ENCODE assay signal across 18 cellular contexts in the genomic region with DNA sequence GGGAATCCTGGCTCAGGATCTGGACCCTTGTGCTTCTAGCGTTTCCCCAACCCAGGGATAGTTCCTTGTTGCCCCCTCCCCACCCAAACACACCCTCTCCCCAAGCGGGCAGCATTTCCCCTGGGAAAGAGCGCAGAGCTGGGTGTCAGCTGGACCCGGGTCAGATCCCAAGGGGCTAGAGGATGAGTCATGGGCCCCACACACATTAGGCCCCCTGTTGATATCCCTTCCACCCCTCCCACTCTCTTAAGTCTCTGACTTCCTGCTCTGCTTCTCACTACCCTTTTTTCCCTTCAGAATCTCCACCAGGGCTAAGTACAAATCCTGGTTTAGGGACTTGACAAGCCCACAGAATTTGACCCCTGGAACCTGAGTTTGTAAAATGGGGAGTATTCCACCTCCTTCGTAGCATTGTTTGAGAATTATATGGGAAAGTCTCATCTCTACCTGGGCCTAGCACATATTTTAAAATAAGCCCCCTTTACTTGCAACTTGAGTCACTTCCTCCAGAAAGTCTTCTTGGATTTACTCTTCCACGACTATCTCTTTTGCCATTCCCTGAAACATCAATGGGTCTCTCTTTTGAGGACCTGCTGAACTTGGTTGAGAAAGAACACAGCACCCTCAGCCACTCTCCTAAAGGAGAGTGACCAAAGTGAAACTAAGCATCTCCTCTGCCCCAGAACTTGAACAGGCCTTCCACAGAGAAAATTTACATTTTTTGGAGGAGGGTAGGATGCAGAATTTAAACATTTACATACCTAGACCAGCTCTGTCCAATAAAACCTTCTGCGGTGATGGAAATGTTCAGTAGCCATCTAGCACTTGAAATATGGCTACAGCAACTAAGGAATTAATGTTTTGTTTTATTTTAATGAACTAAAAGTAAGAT. TPM values are rescaled to one million over a fixed set of nuclear protein-coding genes. Genes with fewer than 3 reads are reported as not detected.
DNase-seq lines count a peak whose midpoint lies in the region; ATAC-seq, FAIRE-seq and TF ChIP-seq lines count a peak whose summit lies in the region.
"Had no signal": no experiment of that assay in that cellular context is flagged by ENCODE, and none has a peak within 500 bp of the region (broad histone marks: within the 10 kb centered on the region; RNA-seq: fewer than 3 reads in every experiment).

No MANE protein-coding gene starts in this region.

- no peak for TF ChIP-seq CTCF in NB4 (IDR thresholded peaks at IDR 0.05; ENCODE audit: low read depth, low read length)
- no peak for TF ChIP-seq CTCF in endodermal cell (conservative IDR thresholded peaks at IDR 0.05)
- no peak for TF ChIP-seq CTCF in spleen (IDR thresholded peaks at IDR 0.05 in 8 of 11, conservative IDR thresholded peaks at IDR 0.05 in 3 of 11)

- H3K36me3 ChIP-seq in endodermal cell (ENCODE audit: control insufficient read depth, insufficient read depth, low read length) (peaks cover 62% of the 10 kb centered on the region), spleen (peaks cover 0 to 4% (median 0%) of the 10 kb centered on the region in 6 donors)

- TF ChIP-seq POLR2A in NB4 (IDR thresholded peaks at IDR 0.05; ENCODE audit: extremely low read depth, insufficient read length), result no peak
- no peak for TF ChIP-seq POLR2A in spleen (IDR thresholded peaks at IDR 0.05)

- intact Hi-C loops in spleen (cut with DNase I; ENCODE audit: low total_unique reads), result no loop called here

- H3K36me3 Mint-ChIP-seq in endodermal cell (ENCODE audit: low read depth), result peaks cover 43% of the 10 kb centered on the region
- H3K36me3 Mint-ChIP-seq in activated CD4-positive, alpha-beta memory T cell treated with anti-CD3 and anti-CD28 coated beads, Interleukin-2, amount 10 ng/mL, durations not matched to agents 7 days and 5 days (ENCODE audit: low read depth), result no peaks in the 10 kb centered on the region
- H3K36me3 Mint-ChIP-seq: CD4-positive, alpha-beta memory T cell; T-cell had no signal

- peaks cover 35% of the 10 kb centered on the region for H3K4me1 Mint-ChIP-seq in endodermal cell
- peaks cover 8% of the 10 kb centered on the region for H3K4me1 Mint-ChIP-seq in activated CD4-positive, alpha-beta memory T cell treated with anti-CD3 and anti-CD28 coated beads, Interleukin-2, amount 10 ng/mL, durations not matched to agents 7 days and 5 days

- no peak for ATAC-seq in HG03457 (IDR thresholded peaks at IDR 0.05; ENCODE audit: unreplicated experiment)
- ATAC-seq: body of pancreas, HCT116, T-cell had no signal

- POLR2A ChIA-PET in activated CD4-positive, alpha-beta memory T cell treated with anti-CD3 and anti-CD28 coated beads, Interleukin-2, amount 10 ng/mL, durations not matched to agents 7 days and 5 days (lab: Charles Lee), result no interaction called here

- H3K9me3 ChIP-seq in endodermal cell (ENCODE audit: control insufficient read depth, low read length) (no peaks in the 10 kb centered on the region), spleen (no peaks in the 10 kb centered on the region)
- H3K9me3 ChIP-seq: body of pancreas had no signal

- peak; percentile 51 for FAIRE-seq in GM18507 (lab: Jason Lieb, UNC)
- FAIRE-seq: endometrium had no signal

- peak overlapping the region; percentile 44 for H3K27ac Mint-ChIP-seq in endodermal cell
- no peak overlapping the region for H3K27ac Mint-ChIP-seq in activated CD4-positive, alpha-beta memory T cell treated with anti-CD3 and anti-CD28 coated beads, Interleukin-2, amount 10 ng/mL, durations not matched to agents 7 days and 5 days
- H3K27ac Mint-ChIP-seq: T-cell had no signal

- H3K27me3 Mint-ChIP-seq in endodermal cell (ENCODE audit: insufficient read depth), result no peaks in the 10 kb centered on the region
- peaks cover 31% of the 10 kb centered on the region for H3K27me3 Mint-ChIP-seq in activated CD4-positive, alpha-beta memory T cell treated with anti-CD3 and anti-CD28 coated beads, Interleukin-2, amount 10 ng/mL, durations not matched to agents 7 days and 5 days

- peak overlapping the region; percentile 8 for H3K4me3 Mint-ChIP-seq in endodermal cell
- no peak overlapping the region for H3K4me3 Mint-ChIP-seq in activated CD4-positive, alpha-beta memory T cell treated with anti-CD3 and anti-CD28 coated beads, Interleukin-2, amount 10 ng/mL, durations not matched to agents 7 days and 5 days
- H3K4me3 Mint-ChIP-seq: CD4-positive, alpha-beta memory T cell; T-cell had no signal

- peaks cover 12% of the 10 kb centered on the region for H3K4me1 ChIP-seq in endodermal cell (ENCODE audit: control insufficient read depth, insufficient read depth, low read length)
- H3K4me1 ChIP-seq in spleen, result peaks cover 13 to 53% (median 34%) of the 10 kb centered on the region in 6 donors

- CTCF ChIA-PET in activated CD4-positive, alpha-beta memory T cell treated with anti-CD3 and anti-CD28 coated beads, Interleukin-2, amount 10 ng/mL, durations not matched to agents 7 days and 5 days (lab: Charles Lee), result no interaction called here

- H3K4me3 ChIP-seq in NB4 (ENCODE audit: low read depth, low read length) (no peak overlapping the region), endodermal cell (ENCODE audit: low read length) (no peak overlapping the region), spleen (no peak overlapping the region)
- H3K4me3 ChIP-seq: body of pancreas, PC-9 had no signal

- DNase-seq in GM18507 (ENCODE audit: extremely low spot score, insufficient read length, low read depth) (peak; percentile 28), NB4 (ENCODE audit: low read depth) (peak; percentile 93), endodermal cell (peak; percentile 74), spleen (peak; percentile 46), NCI-H510A (lab: John Stamatoyannopoulos, UW) (no peak)
- no peak for DNase-seq in activated CD4-positive, alpha-beta memory T cell treated with anti-CD3 and anti-CD28 coated beads, Interleukin-2, amount 10 ng/mL, durations not matched to agents 7 days and 5 days
- DNase-seq: activated CD4-positive, alpha-beta T cell treated with anti-CD3 and anti-CD28 coated beads for 4 hours; body of pancreas; CD4-positive, alpha-beta memory T cell; EL; NCI-H2171; PC-9; stimulated activated CD4-positive, alpha-beta T cell treated with anti-CD3 and anti-CD28 coated beads, Interleukin-4, amount 100 ng/mL, for 24 hours; stimulated activated naive CD4-positive, alpha-beta T cell treated with Interleukin-2 at 50 U/mL for 16 hours; T-cell had no signal

- H3K9me3 Mint-ChIP-seq in endodermal cell, result no peaks in the 10 kb centered on the region
- no peaks in the 10 kb centered on the region for H3K9me3 Mint-ChIP-seq in activated CD4-positive, alpha-beta memory T cell treated with anti-CD3 and anti-CD28 coated beads, Interleukin-2, amount 10 ng/mL, durations not matched to agents 7 days and 5 days
- H3K9me3 Mint-ChIP-seq: CD4-positive, alpha-beta memory T cell; T-cell had no signal

- H3K27me3 ChIP-seq in endodermal cell (ENCODE audit: control insufficient read depth, insufficient read depth, low read length, poor library complexity, severe bottlenecking), result no peaks in the 10 kb centered on the region
- H3K27me3 ChIP-seq in spleen (replicated peaks in 1 of 7), result peaks cover 0 to 30% (median 19%) of the 10 kb centered on the region in 7 donors
- H3K27me3 ChIP-seq: body of pancreas had no signal

- no peak overlapping the region for H3K27ac ChIP-seq in endodermal cell (ENCODE audit: low read depth, low read length)
- H3K27ac ChIP-seq in spleen, result no peak overlapping the region
- H3K27ac ChIP-seq: body of pancreas, PC-9 had no signal

- no peak overlapping the region for H3K9ac ChIP-seq in endodermal cell (ENCODE audit: extremely low read depth, low read length, poor library complexity, severe bottlenecking)

- 84 to 100% methylated on average over 3 to 7 of the region's 7 CpGs for WGBS in endodermal cell (ENCODE audit: insufficient coverage in 1 of 2, insufficient read length in 1 of 2), 2 experiments
- 55 to 73% (median 68%) methylated on average over 7 of the region's 7 CpGs for WGBS in spleen, 5 donors

RNA-seq across cellular contexts. Expression of a gene that starts 4.7 kb away (rescaled TPM):
- total RNA-seq in endodermal cell (100 to 1,000 TPM in 1 of 2 donors, 10 to 100 TPM in 1; 83.6 to 117 TPM), spleen (10 to 100 TPM in 3 of 7 donors, 1 to 10 TPM in 4; 5.0 to 11.1 (median 9.8) TPM)
- 35.7 TPM for polyA plus RNA-seq in endodermal cell (2013, experiment 1 of 2)
- polyA plus RNA-seq in endodermal cell (2013, experiment 2 of 2), result 34.4 TPM
- polyA plus RNA-seq in spleen, result 1 to 10 TPM; 3.2 to 6.9 (median 3.4) TPM
- total RNA-seq in activated CD4-positive, alpha-beta memory T cell treated with anti-CD3 and anti-CD28 coated beads, Interleukin-2, amount 10 ng/mL, durations not matched to agents 7 days and 5 days, result 1 to 10 TPM; 1.1 TPM
- total RNA-seq: CD4-positive, alpha-beta memory T cell had no signal

RNA-seq across cellular contexts. Expression of a gene that starts 15.5 kb away (rescaled TPM):
- total RNA-seq in endodermal cell (10 to 100 TPM; 43.1 to 69.4 TPM), spleen (10 to 100 TPM; 15.1 to 24.3 (median 17.9) TPM)
- 75.7 TPM for polyA plus RNA-seq in endodermal cell (2013, experiment 1 of 2)
- polyA plus RNA-seq in endodermal cell (2013, experiment 2 of 2), result 65.9 TPM
- polyA plus RNA-seq in spleen, result 10 to 100 TPM; 23.7 to 26.0 (median 24.4) TPM
- total RNA-seq in activated CD4-positive, alpha-beta memory T cell treated with anti-CD3 and anti-CD28 coated beads, Interleukin-2, amount 10 ng/mL, durations not matched to agents 7 days and 5 days, result 100 to 1,000 TPM; 102 to 105 TPM

RNA-seq across cellular contexts. Expression of a gene that starts 15.6 kb away (rescaled TPM):
- total RNA-seq in endodermal cell (1 to 10 TPM; 3.8 to 4.8 TPM), spleen (1 to 10 TPM; 1.7 to 4.0 (median 2.8) TPM)
- 6.2 TPM for polyA plus RNA-seq in endodermal cell (2013, experiment 1 of 2)
- polyA plus RNA-seq in endodermal cell (2013, experiment 2 of 2), result 4.3 TPM
- 1 to 10 TPM; 3.2 to 5.7 (median 5.1) TPM for polyA plus RNA-seq in spleen
- total RNA-seq in activated CD4-positive, alpha-beta memory T cell treated with anti-CD3 and anti-CD28 coated beads, Interleukin-2, amount 10 ng/mL, durations not matched to agents 7 days and 5 days, result 1 to 10 TPM; 1.2 to 1.6 TPM

RNA-seq across cellular contexts. Expression of a gene that starts 17.8 kb away (rescaled TPM):
- total RNA-seq in endodermal cell (10 to 100 TPM; 23.9 to 38.8 TPM), spleen (10 to 100 TPM in 6 of 7 donors, 1 to 10 TPM in 1; 9.0 to 42.9 (median 28.6) TPM)
- polyA plus RNA-seq in endodermal cell (2013, experiment 1 of 2), result 23.4 TPM
- 17.1 TPM for polyA plus RNA-seq in endodermal cell (2013, experiment 2 of 2)
- 10 to 100 TPM; 36.7 to 50.3 (median 43.7) TPM for polyA plus RNA-seq in spleen
- total RNA-seq in activated CD4-positive, alpha-beta memory T cell treated with anti-CD3 and anti-CD28 coated beads, Interleukin-2, amount 10 ng/mL, durations not matched to agents 7 days and 5 days, result 10 to 100 TPM; 39.8 to 40.3 TPM

RNA-seq across cellular contexts. Expression of a gene that starts 21.2 kb away (rescaled TPM):
- 100 to 1,000 TPM; 110 to 116 TPM for total RNA-seq in endodermal cell
- 121 TPM for polyA plus RNA-seq in endodermal cell (2013, experiment 1 of 2)
- 102 TPM for polyA plus RNA-seq in endodermal cell (2013, experiment 2 of 2)
- 10 to 100 TPM; 39.5 to 80.7 (median 58.5) TPM for total RNA-seq in spleen
- 10 to 100 TPM; 64.7 to 84.2 (median 78.8) TPM for polyA plus RNA-seq in spleen
- 10 to 100 TPM; 58.3 to 60.4 TPM for total RNA-seq in activated CD4-positive, alpha-beta memory T cell treated with anti-CD3 and anti-CD28 coated beads, Interleukin-2, amount 10 ng/mL, durations not matched to agents 7 days and 5 days

Comparison
In these comparisons a context has a peak if more than half of its experiments do, and no peak if none do; other contexts are left out.
1. DNase-seq: peak in GM18507 (single experiment), NB4 (single experiment), endodermal cell (single experiment) and spleen (single experiment); none in activated CD4-positive, alpha-beta memory T cell treated with anti-CD3 and anti-CD28 coated beads, Interleukin-2, amount 10 ng/mL, durations not matched to agents 7 days and 5 days (single experiment) and NCI-H510A (single experiment).
2. RNA of a gene that starts 4.7 kb away (total RNA-seq): 83.6 to 117 TPM in endodermal cell; 5.0 to 11.1 TPM in spleen and 1.1 TPM in activated CD4-positive, alpha-beta memory T cell treated with anti-CD3 and anti-CD28 coated beads, Interleukin-2, amount 10 ng/mL, durations not matched to agents 7 days and 5 days; every median in the first group is over 4 times any median in the second.